25 cellular contexts compared by ENCODE assay signal in genomic region chr2:40164736-40165502, GRCh38.
DNase-seq lines count a peak whose midpoint lies in the region; ATAC-seq, FAIRE-seq and TF ChIP-seq lines count a peak whose summit lies in the region.
"Had no signal": no experiment of that assay in that cellular context is flagged by ENCODE, and none has a peak within 500 bp of the region (broad histone marks: within the 10 kb centered on the region; RNA-seq: fewer than 3 reads in every experiment).

No MANE protein-coding gene starts in this region.

- H3K27ac Mint-ChIP-seq in natural killer cell = no peak overlapping the region
- H3K27ac Mint-ChIP-seq: activated CD4-positive, alpha-beta T cell treated with anti-CD3 and anti-CD28 coated beads, Interleukin-2, amount 10 ng/mL, durations not matched to agents 7 days and 5 days; activated naive CD8-positive, alpha-beta T cell; activated T-helper 1 cell treated with anti-CD3 and anti-CD28 coated beads, Interleukin-12 subunit alpha, Interleukin-12 subunit beta, Interleukin-2, Interleukin-4 antibody, amounts not matched to agents 30 ng/mL and 10 ng/mL and 1 ng/mL, durations not matched to agents 14 hours and 24 hours and 36 hours; CD4-positive, alpha-beta T cell; T-helper 2 cell treated with Interferon-gamma antibody and Interleukin-4, amounts not matched to agents 5 μg/mL and 100 μg/mL, for 36 hours had no signal

- H3K9me3 ChIP-seq in endothelial cell of umbilical vein (replicated peaks; ENCODE audit: control insufficient read depth, insufficient read depth, low read length) = no peaks in the 10 kb centered on the region
- H3K9me3 ChIP-seq in right cardiac atrium (ENCODE audit: control insufficient read depth, low read length) = no peaks in the 10 kb centered on the region
- H3K9me3 ChIP-seq in gastrocnemius medialis = no peaks in the 10 kb centered on the region
- no peaks in the 10 kb centered on the region for H3K9me3 ChIP-seq in PC-9 (ENCODE audit: insufficient read depth, low read depth)
- H3K9me3 ChIP-seq: psoas muscle, tibial nerve had no signal

- no peak overlapping the region for H2AFZ ChIP-seq in endothelial cell of umbilical vein (ENCODE audit: low read depth, low read length)
- no peak overlapping the region for H2AFZ ChIP-seq in PC-9

- H3K27me3 ChIP-seq in endothelial cell of umbilical vein (ENCODE audit: control insufficient read depth in 2 of 2, insufficient read depth in 2 of 2, low read length in 2 of 2) (no peaks in the 10 kb centered on the region), right cardiac atrium (ENCODE audit: control insufficient read depth, insufficient read depth) (no peaks in the 10 kb centered on the region), gastrocnemius medialis (no peaks in the 10 kb centered on the region), PC-9 (ENCODE audit: insufficient read depth, low read depth) (no peaks in the 10 kb centered on the region)
- H3K27me3 ChIP-seq: tibial nerve had no signal

- H3K79me2 ChIP-seq in endothelial cell of umbilical vein (ENCODE audit: control insufficient read depth, insufficient read depth, low read length) = no peaks in the 10 kb centered on the region
- H3K79me2 ChIP-seq in PC-9 (ENCODE audit: low read depth) = no peaks in the 10 kb centered on the region

- intact Hi-C loops in endothelial cell of umbilical vein (cut with micrococcal nuclease) = no loop called here
- intact Hi-C loops in right cardiac atrium (cut with DNase I) = no loop called here
- intact Hi-C loops in gastrocnemius medialis (cut with DNase I; ENCODE audit: low total_unique reads) = no loop called here
- intact Hi-C loops in PC-9 (cut with micrococcal nuclease; ENCODE audit: unreplicated experiment) = loop anchor here (5.0 kb wide), 1 partner anchor 63 kb away; no protein-coding TSS in a partner anchor
- intact Hi-C loops in natural killer cell (cut with micrococcal nuclease) = no loop called here

- no peaks in the 10 kb centered on the region for H3K4me1 Mint-ChIP-seq in natural killer cell
- H3K4me1 Mint-ChIP-seq: activated CD4-positive, alpha-beta T cell treated with anti-CD3 and anti-CD28 coated beads, Interleukin-2, amount 10 ng/mL, durations not matched to agents 7 days and 5 days had no signal

- CTCF ChIA-PET in endothelial cell of umbilical vein (lab: Charles Lee) (interaction anchor here (1.0 kb wide), 1 partner anchor 11 kb away, joined by 3 read pairs; no protein-coding TSS in a partner anchor), PC-9 (lab: Charles Lee) (interaction anchor here (1.1 kb wide), 1 partner anchor 70 kb away, joined by 3 read pairs; no protein-coding TSS in a partner anchor)

- no peak overlapping the region for H3K4me3 Mint-ChIP-seq in natural killer cell
- H3K4me3 Mint-ChIP-seq: activated CD4-positive, alpha-beta T cell treated with anti-CD3 and anti-CD28 coated beads, Interleukin-2, amount 10 ng/mL, durations not matched to agents 7 days and 5 days; activated naive CD8-positive, alpha-beta T cell; activated T-helper 1 cell treated with anti-CD3 and anti-CD28 coated beads, Interleukin-12 subunit alpha, Interleukin-12 subunit beta, Interleukin-2, Interleukin-4 antibody, amounts not matched to agents 30 ng/mL and 10 ng/mL and 1 ng/mL, durations not matched to agents 14 hours and 24 hours and 36 hours; CD4-positive, alpha-beta T cell; T-helper 2 cell treated with Interferon-gamma antibody and Interleukin-4, amounts not matched to agents 5 μg/mL and 100 μg/mL, for 36 hours had no signal

- 21% methylated on average over 9 of the region's 9 CpGs for WGBS in right cardiac atrium

- no peaks in the 10 kb centered on the region for H3K27me3 Mint-ChIP-seq in natural killer cell (ENCODE audit: low read depth in 2 of 2)
- H3K27me3 Mint-ChIP-seq: activated CD4-positive, alpha-beta T cell treated with anti-CD3 and anti-CD28 coated beads, Interleukin-2, amount 10 ng/mL, durations not matched to agents 7 days and 5 days; activated naive CD8-positive, alpha-beta T cell; CD4-positive, alpha-beta T cell had no signal

- no peaks in the 10 kb centered on the region for H3K36me3 Mint-ChIP-seq in natural killer cell
- H3K36me3 Mint-ChIP-seq: activated naive CD8-positive, alpha-beta T cell had no signal

- H3K4me1 ChIP-seq in endothelial cell of umbilical vein (ENCODE audit: control insufficient read depth, extremely low read depth, insufficient read depth, low read length) (peaks cover 7% of the 10 kb centered on the region), right cardiac atrium (ENCODE audit: control insufficient read depth, insufficient read depth, low read length) (peaks cover 12% of the 10 kb centered on the region), gastrocnemius medialis (no peaks in the 10 kb centered on the region), PC-9 (replicated peaks; ENCODE audit: insufficient read depth) (0 out of 2 replicates have a peak, but pooled peaks cover 8% of the 10 kb centered on the region)
- H3K4me1 ChIP-seq: psoas muscle had no signal

- H3K36me3 ChIP-seq in endothelial cell of umbilical vein (ENCODE audit: control insufficient read depth in 2 of 2, extremely low read depth in 1 of 2, insufficient read depth in 2 of 2, low read length in 2 of 2) (no peaks in the 10 kb centered on the region), gastrocnemius medialis (no peaks in the 10 kb centered on the region), PC-9 (ENCODE audit: low read depth) (no peaks in the 10 kb centered on the region)
- H3K36me3 ChIP-seq: tibial nerve had no signal

- TF ChIP-seq POLR2A in endothelial cell of umbilical vein (IDR thresholded peaks at IDR 0.05; ENCODE audit: low read depth, low read length) (no peak), gastrocnemius medialis (IDR thresholded peaks at IDR 0.05) (no peak)

- TF ChIP-seq CTCF in endothelial cell of umbilical vein (IDR thresholded peaks at IDR 0.05; ENCODE audit: extremely low read depth in 1 of 2, insufficient read depth in 1 of 2, low read depth in 1 of 2, low read length in 2 of 2) (no peak), gastrocnemius medialis (IDR thresholded peaks at IDR 0.05 in 4 of 5, conservative IDR thresholded peaks at IDR 0.05 in 1 of 5) (no peak), PC-9 (conservative IDR thresholded peaks at IDR 0.05) (no peak), natural killer cell (IDR thresholded peaks at IDR 0.05) (no peak)

- dilution Hi-C loops in endothelial cell of umbilical vein (cut with MboI; ENCODE audit: extremely low pct_ligation_motif_present, low sequenced_read_pairs) = no loop called here

- H3K4me3 ChIP-seq in endothelial cell of umbilical vein (replicated peaks in 1 of 3; ENCODE audit: insufficient read depth in 1 of 3, low read depth in 1 of 3, low read length in 3 of 3) (no peak overlapping the region), right cardiac atrium (ENCODE audit: low read length) (no peak overlapping the region), gastrocnemius medialis (no peak overlapping the region), PC-9 (no peak overlapping the region)
- H3K4me3 ChIP-seq: psoas muscle had no signal

- no peak overlapping the region for H3K9ac ChIP-seq in endothelial cell of umbilical vein (replicated peaks; ENCODE audit: extremely low read depth, insufficient read depth, low read length)

- in situ Hi-C loops in gastrocnemius medialis (cut with MboI; ENCODE audit: low sequenced_read_pairs in 4 of 4) = no loop called here

- BruUV-seq in endothelial cell of umbilical vein (replicated peaks; lab: Mats Ljungman, UMichigan) = no TSS peak
- BruUV-seq in PC-9 (replicated peaks; lab: Mats Ljungman, UMichigan) = no TSS peak

- no peaks in the 10 kb centered on the region for H4K20me1 ChIP-seq in endothelial cell of umbilical vein (replicated peaks; ENCODE audit: control insufficient read depth, extremely low read depth, insufficient read depth, low read length)
- no peaks in the 10 kb centered on the region for H4K20me1 ChIP-seq in PC-9 (ENCODE audit: insufficient read depth)

- ATAC-seq in right cardiac atrium (peak; percentile 87 to 89), gastrocnemius medialis (peak; percentile 41 to 52), natural killer cell (no peak)
- ATAC-seq: esophagus mucosa, SK-N-SH treated with all-trans-retinoic acid at 6 μM for 48 hours had no signal

- no peak overlapping the region for H3K4me2 ChIP-seq in endothelial cell of umbilical vein (ENCODE audit: insufficient read depth, low read length)
- no peak overlapping the region for H3K4me2 ChIP-seq in PC-9

- H3K9me3 Mint-ChIP-seq in natural killer cell = peaks cover 3 to 7% of the 10 kb centered on the region in 2 donors
- H3K9me3 Mint-ChIP-seq: activated CD4-positive, alpha-beta T cell treated with anti-CD3 and anti-CD28 coated beads, Interleukin-2, amount 10 ng/mL, durations not matched to agents 7 days and 5 days; activated T-helper 1 cell treated with anti-CD3 and anti-CD28 coated beads, Interleukin-12 subunit alpha, Interleukin-12 subunit beta, Interleukin-2, Interleukin-4 antibody, amounts not matched to agents 30 ng/mL and 10 ng/mL and 1 ng/mL, durations not matched to agents 14 hours and 24 hours and 36 hours; CD4-positive, alpha-beta T cell; T-helper 2 cell treated with Interferon-gamma antibody and Interleukin-4, amounts not matched to agents 5 μg/mL and 100 μg/mL, for 36 hours had no signal

- no peaks in the 10 kb centered on the region for H3K9me1 ChIP-seq in endothelial cell of umbilical vein (replicated peaks; ENCODE audit: control insufficient read depth, extremely low read depth, insufficient read depth, low read length)

- H3F3A ChIP-seq in PC-9 (ENCODE audit: insufficient read depth, low read depth) = no peaks in the 10 kb centered on the region

- H3K27ac ChIP-seq in endothelial cell of umbilical vein (ENCODE audit: insufficient read depth, low read depth, low read length) (no peak overlapping the region), right cardiac atrium (ENCODE audit: low read length) (peak overlapping the region; percentile 60), gastrocnemius medialis (peak overlapping the region in 2 of 4 donors; percentile 9 to 28), PC-9 (no peak overlapping the region)
- H3K27ac ChIP-seq: psoas muscle, VCaP had no signal

- H3K9me2 ChIP-seq in PC-9 (ENCODE audit: insufficient read depth) = no peaks in the 10 kb centered on the region

- POLR2A ChIA-PET in endothelial cell of umbilical vein (lab: Charles Lee) (no interaction called here), PC-9 (lab: Charles Lee; ENCODE audit: unreplicated experiment) (no interaction called here)

- no peak for FAIRE-seq in endothelial cell of umbilical vein (lab: Jason Lieb, UNC)
- FAIRE-seq: colon had no signal

- DNase-seq in NCI-H748 treated with DMSO at 0.1 percent for 48 hours (lab: John Stamatoyannopoulos, UW) = peak; percentile 37
- peak; percentile 12 for DNase-seq in endothelial cell of umbilical vein (ENCODE audit: low read depth, low spot score)
- DNase-seq in right cardiac atrium = peak in 2 of 3 donors; percentile 55 to 67
- peak in 1 of 2 donors; percentile 13 for DNase-seq in gastrocnemius medialis
- DNase-seq in DMS79 (lab: John Stamatoyannopoulos, UW) = no peak
- no peak for DNase-seq in PC-9
- no peak for DNase-seq in NCI-H2081 treated with DMSO at 0.1 percent for 48 hours (lab: John Stamatoyannopoulos, UW)
- DNase-seq in natural killer cell = no peak
- DNase-seq: activated CD4-positive, alpha-beta T cell treated with anti-CD3 and anti-CD28 coated beads, Interleukin-2, amount 10 ng/mL, durations not matched to agents 7 days and 5 days; CD4-positive, alpha-beta T cell; effector memory CD4-positive, alpha-beta T cell; HCEC 1CT; KBM-7; psoas muscle; RPMI8226; stimulated activated CD4-positive, alpha-beta T cell treated with anti-CD3 and anti-CD28 coated beads, Interleukin-4, amount 100 ng/mL, for 24 hours; stimulated activated naive CD4-positive, alpha-beta T cell treated with Interleukin-2 at 50 U/mL for 16 hours had no signal

Comparison
In these comparisons a context has a peak if more than half of its experiments do, and no peak if none do; other contexts are left out.
1. DNase-seq: peak in NCI-H748 treated with DMSO at 0.1 percent for 48 hours (single experiment), endothelial cell of umbilical vein (single experiment) and right cardiac atrium (2 of 3); none in DMS79 (single experiment), PC-9 (0 of 2), NCI-H2081 treated with DMSO at 0.1 percent for 48 hours (single experiment) and natural killer cell (single experiment).
2. ATAC-seq: peak in right cardiac atrium (2 of 2) and gastrocnemius medialis (2 of 2); none in natural killer cell (0 of 3).